8 cellular contexts compared by ENCODE assay signal in genomic region chr6:31769684-31770371, GRCh38. TPM values are rescaled to one million over a fixed set of nuclear protein-coding genes. Genes with fewer than 3 reads are reported as not detected.
DNase-seq lines count a peak whose midpoint lies in the region; ATAC-seq, FAIRE-seq and TF ChIP-seq lines count a peak whose summit lies in the region.

No MANE protein-coding gene starts in this region.

- intact Hi-C loops in CD8-positive, alpha-beta T cell (cut with DNase I, micrococcal nuclease): loop anchor here (1.0 kb wide), 2 partner anchors 41 to 90 kb away; partner anchors contain the start of gene DDAH2 (in 2 of the 2)

- no peak for FAIRE-seq in RCC 7860 (lab: Jason Lieb, UNC)

- H3K27ac ChIP-seq in CD8-positive, alpha-beta T cell (ENCODE audit: low read depth, low read length): no peak overlapping the region
- H3K27ac ChIP-seq in HL-60 (replicated peaks): no peak overlapping the region

- peak; percentile 63 to 85 (median 77) for DNase-seq in CD8-positive, alpha-beta T cell
- DNase-seq in HL-60 (ENCODE audit: low read depth in 1 of 2, low spot score in 1 of 2) (peak; percentile 73 to 90), RCC 7860 (ENCODE audit: low spot score) (peak; percentile 15), fibroblast of villous mesenchyme (ENCODE audit: low read depth) (peak; percentile 64), progenitor cell of endocrine pancreas (ENCODE audit: low spot score, unreplicated experiment) (no peak)
- DNase-seq in activated T-cell treated with anti-CD3 and anti-CD28 coated beads, Interleukin-2, amount 50 U/mL, for 48 hours: peak; percentile 90 to 91

- no peaks in the 10 kb centered on the region for H3K36me3 ChIP-seq in CD8-positive, alpha-beta T cell (ENCODE audit: insufficient read depth, low read length)

- H3K4me1 Mint-ChIP-seq in CD8-positive, alpha-beta T cell (ENCODE audit: low read depth): peaks cover 27% of the 10 kb centered on the region
- no peaks in the 10 kb centered on the region for H3K4me1 Mint-ChIP-seq in progenitor cell of endocrine pancreas (ENCODE audit: low read depth)

- peaks cover 25% of the 10 kb centered on the region for H3K4me1 ChIP-seq in CD8-positive, alpha-beta T cell (ENCODE audit: insufficient read depth, low read length)

- no peak overlapping the region for H3K27ac Mint-ChIP-seq in CD8-positive, alpha-beta T cell
- no peak overlapping the region for H3K27ac Mint-ChIP-seq in progenitor cell of endocrine pancreas

- ATAC-seq in CD8-positive, alpha-beta T cell: peak; percentile 87
- ATAC-seq in GM18867 (IDR thresholded peaks at IDR 0.05; ENCODE audit: unreplicated experiment): no peak
- no peak for ATAC-seq in GM19455 (IDR thresholded peaks at IDR 0.05; ENCODE audit: unreplicated experiment)

- H3K4me3 ChIP-seq in CD8-positive, alpha-beta T cell (ENCODE audit: low read depth, low read length): no peak overlapping the region
- no peak overlapping the region for H3K4me3 ChIP-seq in HL-60 (replicated peaks; ENCODE audit: insufficient read depth, low read length)
- no peak overlapping the region for H3K4me3 ChIP-seq in fibroblast of villous mesenchyme (ENCODE audit: low read depth, low read length)

- H3K36me3 Mint-ChIP-seq in CD8-positive, alpha-beta T cell: no peaks in the 10 kb centered on the region
- H3K36me3 Mint-ChIP-seq in progenitor cell of endocrine pancreas (ENCODE audit: insufficient read depth): peaks cover 2% of the 10 kb centered on the region

- H3K27me3 Mint-ChIP-seq in CD8-positive, alpha-beta T cell (ENCODE audit: low read depth): no peaks in the 10 kb centered on the region
- H3K27me3 Mint-ChIP-seq in progenitor cell of endocrine pancreas: no peaks in the 10 kb centered on the region

- CTCF ChIA-PET in CD8-positive, alpha-beta T cell (lab: Charles Lee): interaction anchor here (0.6 to 2.7 kb wide), 22 partner anchors 8 to 113 kb away, joined by 3 to 25 read pairs (median 4); partner anchors contain the start of genes DDAH2, HSPA1B, LSM2 and LY6G5C

- POLR2A ChIA-PET in CD8-positive, alpha-beta T cell (lab: Charles Lee): interaction anchor here (0.8 to 1.9 kb wide), 6 partner anchors 14 to 40 kb away, joined by 3 to 6 read pairs (median 6); partner anchors contain the start of genes DDAH2, MSH5 and VARS1

- H3K4me3 Mint-ChIP-seq in CD8-positive, alpha-beta T cell: no peak overlapping the region
- H3K4me3 Mint-ChIP-seq in progenitor cell of endocrine pancreas (ENCODE audit: low read depth): no peak overlapping the region

- no peaks in the 10 kb centered on the region for H3K27me3 ChIP-seq in CD8-positive, alpha-beta T cell (ENCODE audit: insufficient read depth, low read length)
- no peaks in the 10 kb centered on the region for H3K27me3 ChIP-seq in HL-60 (ENCODE audit: insufficient read depth, poor library complexity, severe bottlenecking)

- TF ChIP-seq CTCF in CD8-positive, alpha-beta T cell (IDR thresholded peaks at IDR 0.05): peak; percentile 60
- TF ChIP-seq CTCF in HL-60 (IDR thresholded peaks at IDR 0.05; ENCODE audit: insufficient read depth, low read length) (peak; percentile 93), fibroblast of villous mesenchyme (IDR thresholded peaks at IDR 0.05; ENCODE audit: insufficient read depth, low read depth, low read length) (peak; percentile 77), progenitor cell of endocrine pancreas (IDR thresholded peaks at IDR 0.05; ENCODE audit: unreplicated experiment) (peak; percentile 59)

- no peaks in the 10 kb centered on the region for H3K9me3 Mint-ChIP-seq in CD8-positive, alpha-beta T cell
- no peaks in the 10 kb centered on the region for H3K9me3 Mint-ChIP-seq in progenitor cell of endocrine pancreas (ENCODE audit: low read depth)

- H3K9me3 ChIP-seq in CD8-positive, alpha-beta T cell (ENCODE audit: low read length): no peaks in the 10 kb centered on the region

RNA-seq across cellular contexts. Expression of gene VWA7, which starts 7.3 kb away (rescaled TPM):
- total RNA-seq in CD8-positive, alpha-beta T cell: 1 to 10 TPM in 1 of 2 experiments, under 1 TPM in 1; 0.65 to 1.2 TPM
- total RNA-seq in fibroblast of villous mesenchyme (under 0.01 TPM in 2 replicates), progenitor cell of endocrine pancreas (9.5 and 11.6 TPM in 2 replicates)

RNA-seq across cellular contexts. Expression of gene SAPCD1, which starts 7.4 kb away (rescaled TPM):
- total RNA-seq in CD8-positive, alpha-beta T cell: 1 to 10 TPM in 1 of 2 experiments, under 1 TPM in 1; 0.92 to 4.0 TPM
- total RNA-seq in fibroblast of villous mesenchyme: 0.43 and 1.3 TPM in 2 replicates
- total RNA-seq in progenitor cell of endocrine pancreas: 8.6 and 11.9 TPM in 2 replicates

RNA-seq across cellular contexts. Expression of gene VARS1, which starts 25.7 kb away (rescaled TPM):
- total RNA-seq in CD8-positive, alpha-beta T cell: 10 to 100 TPM; 29.8 to 33.3 TPM
- total RNA-seq in fibroblast of villous mesenchyme (60.0 and 73.1 TPM in 2 replicates), progenitor cell of endocrine pancreas (85.6 and 92.6 TPM in 2 replicates)

RNA-seq across cellular contexts. Expression of gene MSH5, which starts 30.0 kb away (rescaled TPM):
- total RNA-seq in CD8-positive, alpha-beta T cell: 1 to 10 TPM; 7.5 to 8.4 TPM
- 9.5 and 13.9 TPM in 2 replicates for total RNA-seq in fibroblast of villous mesenchyme
- total RNA-seq in progenitor cell of endocrine pancreas: 45.0 and 51.3 TPM in 2 replicates

RNA-seq across cellular contexts. Expression of gene CLIC1, which starts 33.5 kb away (rescaled TPM):
- 10 to 100 TPM; 44.6 to 47.5 TPM for total RNA-seq in CD8-positive, alpha-beta T cell
- 586 and 701 TPM in 2 replicates for total RNA-seq in fibroblast of villous mesenchyme
- total RNA-seq in progenitor cell of endocrine pancreas: 275 and 286 TPM in 2 replicates
